In the genomic region with DNA sequence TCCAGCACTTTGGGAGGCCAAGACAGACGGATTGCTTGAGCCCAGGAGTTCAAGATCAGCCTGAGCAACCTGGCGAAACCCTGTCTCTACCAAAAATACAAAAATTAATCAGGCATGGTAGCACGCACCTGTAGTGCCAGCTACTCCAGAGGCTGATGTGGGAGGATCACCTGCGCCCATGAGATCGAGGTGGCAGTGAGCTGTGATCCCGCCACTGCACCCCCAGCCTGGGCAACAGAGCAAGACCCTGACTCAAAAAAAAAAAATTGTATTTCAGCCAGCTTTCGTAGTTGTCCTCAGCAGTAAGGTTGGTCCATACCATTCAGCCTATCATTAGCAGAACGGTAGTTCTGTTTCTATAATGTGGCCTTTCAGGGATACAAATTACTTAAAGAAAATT, we compare ENCODE assay signal across 26 cellular contexts.
"Had no signal": no experiment of that assay in that cellular context is flagged by ENCODE, and none has a peak within 500 bp of the region (broad histone marks: within the 10 kb centered on the region; RNA-seq: fewer than 3 reads in every experiment).

No MANE protein-coding gene starts in this region.

- FAIRE-seq: colon, RCC 7860 had no signal

- H3K27me3 ChIP-seq: brain microvascular endothelial cell had no signal

- H3K4me2 ChIP-seq: PC-9 had no signal

- H3K27me3 Mint-ChIP-seq: activated CD4-positive, alpha-beta T cell treated with anti-CD3 and anti-CD28 coated beads, Interleukin-2, amount 10 ng/mL, durations not matched to agents 24 days and 14 days; activated CD8-positive, alpha-beta T cell treated with anti-CD3 and anti-CD28 coated beads for 36 hours; activated naive CD8-positive, alpha-beta T cell; activated naive CD8-positive, alpha-beta T cell treated with anti-CD3 and anti-CD28 coated beads, Interleukin-2, amount 50 U/mL, for 24 hours had no signal

- H3K4me3 ChIP-seq: PC-9 had no signal

- H3K36me3 ChIP-seq: brain microvascular endothelial cell had no signal

- H2AFZ ChIP-seq: PC-9 had no signal

- H3K9me3 Mint-ChIP-seq: activated CD4-positive, alpha-beta T cell treated with anti-CD3 and anti-CD28 coated beads, Interleukin-2, amount 10 ng/mL, durations not matched to agents 24 days and 14 days; activated CD8-positive, alpha-beta T cell treated with anti-CD3 and anti-CD28 coated beads for 36 hours; activated naive CD4-positive, alpha-beta T cell treated with anti-CD3 and anti-CD28 coated beads for 36 hours; activated naive CD8-positive, alpha-beta T cell treated with anti-CD3 and anti-CD28 coated beads, Interleukin-2, amount 50 U/mL, for 24 hours; activated T-cell treated with anti-CD3 and anti-CD28 coated beads, Interleukin-2, amount 50 U/mL, for 4 hours; activated T-helper 1 cell treated with anti-CD3 and anti-CD28 coated beads, Interleukin-12 subunit alpha, Interleukin-12 subunit beta, Interleukin-2, Interleukin-4 antibody, amounts not matched to agents 30 ng/mL and 10 ng/mL and 1 ng/mL, durations not matched to agents 14 hours and 24 hours and 36 hours had no signal

- ATAC-seq: activated CD8-positive, alpha-beta T cell treated with anti-CD3 and anti-CD28 coated beads for 36 hours; activated naive CD8-positive, alpha-beta T cell treated with anti-CD3 and anti-CD28 coated beads, Interleukin-2, amount 50 U/mL, for 24 hours; activated T-cell treated with anti-CD3 and anti-CD28 coated beads, Interleukin-2, amount 50 U/mL, for 4 hours had no signal

- H3K4me3 Mint-ChIP-seq: activated CD4-positive, alpha-beta T cell treated with anti-CD3 and anti-CD28 coated beads, Interleukin-2, amount 10 ng/mL, durations not matched to agents 24 days and 14 days; activated CD8-positive, alpha-beta T cell treated with anti-CD3 and anti-CD28 coated beads for 36 hours; activated naive CD4-positive, alpha-beta T cell treated with anti-CD3 and anti-CD28 coated beads for 36 hours; activated naive CD8-positive, alpha-beta T cell; activated naive CD8-positive, alpha-beta T cell treated with anti-CD3 and anti-CD28 coated beads, Interleukin-2, amount 50 U/mL, for 24 hours; activated T-cell treated with anti-CD3 and anti-CD28 coated beads, Interleukin-2, amount 50 U/mL, for 4 hours; activated T-helper 1 cell treated with anti-CD3 and anti-CD28 coated beads, Interleukin-12 subunit alpha, Interleukin-12 subunit beta, Interleukin-2, Interleukin-4 antibody, amounts not matched to agents 30 ng/mL and 10 ng/mL and 1 ng/mL, durations not matched to agents 14 hours and 24 hours and 36 hours had no signal

- H3K27ac ChIP-seq: brain microvascular endothelial cell, PC-9, RWPE1, WERI-Rb-1 had no signal

- DNase-seq: activated CD4-positive, alpha-beta T cell treated with anti-CD3 and anti-CD28 coated beads, Interleukin-2, amount 10 ng/mL, durations not matched to agents 24 days and 14 days; activated CD4-positive, alpha-beta T cell treated with anti-CD3 and anti-CD28 coated beads, Interleukin-2, amount 50 U/mL, for 4 hours; activated CD8-positive, alpha-beta T cell treated with anti-CD3 and anti-CD28 coated beads for 36 hours; activated gamma-delta T cell treated with Interleukin-2 at 50 U/mL for 16 hours; activated naive CD4-positive, alpha-beta T cell treated with anti-CD3 and anti-CD28 coated beads for 36 hours; activated naive CD8-positive, alpha-beta T cell treated with anti-CD3 and anti-CD28 coated beads, Interleukin-2, amount 50 U/mL, for 24 hours; activated T-cell treated with anti-CD3 and anti-CD28 coated beads for 4 hours; activated T-cell treated with anti-CD3 and anti-CD28 coated beads, Interleukin-2, amount 50 U/mL, for 4 hours; anterior cingulate cortex; brain microvascular endothelial cell; central memory CD4-positive, alpha-beta T cell; NCI-H1105; NCI-H1417 treated with DMSO at 0.1 percent for 48 hours; NCI-H187 treated with DMSO at 0.1 percent for 48 hours; NCI-H2081; NCI-H345; NCI-H524 treated with DMSO at 0.1 percent for 48 hours; PC-9; Right ventricle myocardium superior; T1000; WERI-Rb-1 had no signal

- H3K27ac Mint-ChIP-seq: activated CD8-positive, alpha-beta T cell treated with anti-CD3 and anti-CD28 coated beads for 36 hours; activated naive CD4-positive, alpha-beta T cell treated with anti-CD3 and anti-CD28 coated beads for 36 hours; activated naive CD8-positive, alpha-beta T cell; activated naive CD8-positive, alpha-beta T cell treated with anti-CD3 and anti-CD28 coated beads, Interleukin-2, amount 50 U/mL, for 24 hours had no signal
